Comparison of ENCODE assay signal across 8 cellular contexts in the genomic region with DNA sequence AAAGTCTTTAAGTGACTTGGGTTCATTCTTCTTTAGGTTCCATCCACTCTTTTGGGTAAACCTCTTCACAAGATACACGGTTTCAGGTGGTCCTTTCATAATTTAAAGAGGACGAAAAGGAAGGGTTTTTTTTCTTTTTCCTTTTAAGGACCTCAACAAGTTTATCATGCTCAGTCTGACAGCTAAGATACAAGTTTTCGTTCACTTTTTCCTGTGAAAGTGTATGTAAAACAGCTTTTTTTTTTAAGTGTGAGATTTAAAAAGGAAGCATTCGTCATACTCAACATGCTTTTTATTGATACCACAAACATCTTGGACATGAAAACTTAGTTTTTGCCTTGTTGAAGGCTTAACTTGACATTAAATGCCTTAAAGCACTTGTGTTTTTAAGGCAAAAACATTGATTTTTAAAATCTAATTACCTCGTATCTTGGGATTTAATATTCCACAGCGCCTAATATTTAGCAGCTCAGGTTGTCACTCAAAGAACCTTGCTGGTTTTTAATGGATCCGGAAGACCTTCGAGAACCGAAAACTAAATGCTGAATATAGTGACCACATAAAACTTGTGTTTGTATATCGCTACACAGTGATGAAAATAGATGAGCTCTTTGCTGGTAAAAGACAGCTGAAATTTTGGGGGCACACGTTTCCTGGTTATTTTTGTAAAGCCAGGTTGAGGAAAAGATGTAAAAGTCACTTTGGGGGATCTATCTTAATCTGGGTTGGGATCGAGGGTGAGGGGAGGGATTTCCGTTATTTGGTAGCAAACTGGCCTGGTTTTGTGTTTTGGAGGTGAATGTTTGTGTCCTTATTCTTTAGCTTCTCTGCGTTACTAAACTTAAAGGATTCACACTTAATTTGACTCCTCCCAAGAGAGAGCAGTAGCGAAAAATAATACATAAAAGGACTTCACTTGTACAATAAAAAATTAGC. TPM values are rescaled to one million over a fixed set of nuclear protein-coding genes. Genes with fewer than 3 reads are reported as not detected.
DNase-seq lines count a peak whose midpoint lies in the region; ATAC-seq, FAIRE-seq and TF ChIP-seq lines count a peak whose summit lies in the region.

No MANE protein-coding gene starts in this region.

- TF ChIP-seq CTCF in retinal pigment epithelial cell (conservative IDR thresholded peaks at IDR 0.05; ENCODE audit: low read depth, low read length): no peak

- FAIRE-seq in GM12891 (lab: Jason Lieb, UNC): no peak

- H3K4me3 ChIP-seq in SK-N-MC: peak overlapping the region; percentile 99
- H3K4me3 ChIP-seq in retinal pigment epithelial cell (ENCODE audit: low read length): peak overlapping the region; percentile 88

- no peak for ATAC-seq in HG02763 (IDR thresholded peaks at IDR 0.05; ENCODE audit: unreplicated experiment)

- H3K36me3 ChIP-seq in SK-N-MC (ENCODE audit: insufficient read depth, low read length): peaks cover 55% of the 10 kb centered on the region

- peak overlapping the region; percentile 34; the same call in 1 of the 2 replicates for H3K27ac ChIP-seq in SK-N-MC

- peak overlapping the region; percentile 99 for H3K9ac ChIP-seq in SK-N-MC (ENCODE audit: insufficient read length)

- no peaks in the 10 kb centered on the region for H3K9me3 ChIP-seq in SK-N-MC (ENCODE audit: low read depth, low read length)

- DNase-seq in GM12891 (ENCODE audit: insufficient read length, low spot score) (no peak), SK-N-MC (ENCODE audit: low read depth, low spot score) (no peak), fibroblast of peridontal ligament (ENCODE audit: extremely low read depth) (peak; percentile 27), retinal pigment epithelial cell (ENCODE audit: low read depth) (no peak), hypothalamus (lab: John Stamatoyannopoulos, UW) (no peak), NCI-H524 (lab: John Stamatoyannopoulos, UW) (no peak), cerebellum (ENCODE audit: low spot score) (no peak)

- TF ChIP-seq POLR2A in GM12891 (IDR thresholded peaks at IDR 0.05; ENCODE audit: low read depth, low read length): peak; percentile 54

TF ChIP-seq in GM12891, 5 proteins besides CTCF, POLR2A, EP300 and RAD21:
- TF ChIP-seq TAF1 (IDR thresholded peaks at IDR 0.05; ENCODE audit: low read depth, low read length) (no peak), POLR2AphosphoS5 (IDR thresholded peaks at IDR 0.05; ENCODE audit: low read depth, low read length) (no peak), POU2F2 (IDR thresholded peaks at IDR 0.05; ENCODE audit: low read depth, low read length) (no peak), PAX5 (IDR thresholded peaks at IDR 0.05; ENCODE audit: insufficient read depth, low read length, severe bottlenecking) (no peak), SPI1 (IDR thresholded peaks at IDR 0.05; ENCODE audit: low read depth, low read length) (no peak)

RNA-seq across cellular contexts. Expression of a gene that starts 2.3 kb away (rescaled TPM):
- polyA plus RNA-seq in GM12891 (2012; ENCODE audit: low read depth, missing spikeins): 43.3 TPM
- total RNA-seq in cerebellum: 75.7 TPM

RNA-seq across cellular contexts. Expression of a gene that starts 34.3 kb away (rescaled TPM):
- polyA plus RNA-seq in GM12891 (2012; ENCODE audit: low read depth, missing spikeins): 2.5 TPM
- 9.3 TPM for total RNA-seq in cerebellum
